1 cellular context compared by ENCODE assay signal in the genomic region with DNA sequence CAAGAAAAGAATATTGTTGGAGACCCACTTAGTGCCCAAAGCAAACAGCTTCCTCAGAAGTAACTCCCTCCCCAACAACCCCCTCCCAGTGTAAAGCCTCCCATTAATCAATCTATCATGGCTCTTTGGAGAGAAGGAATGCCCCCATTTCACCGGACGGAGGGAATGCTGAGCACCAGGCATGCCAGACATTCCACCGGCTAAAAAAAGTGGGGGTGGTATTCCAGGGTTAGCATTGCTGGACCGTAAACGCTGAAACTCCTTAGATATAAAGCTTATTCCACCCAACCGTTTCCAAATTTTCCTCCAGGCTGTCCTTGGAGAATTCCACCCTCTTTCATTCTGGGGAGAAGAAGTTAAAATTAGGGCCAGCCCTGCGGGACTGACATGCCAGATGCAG.
TF ChIP-seq lines count a peak whose summit lies in the region.

No MANE protein-coding gene starts in this region.

TF ChIP-seq in H1, 55 proteins besides CTCF, POLR2A, EP300 and RAD21:
- TF ChIP-seq SP1 (IDR thresholded peaks at IDR 0.05; ENCODE audit: low read depth, low read length) (peak; percentile 63; the same call in 1 of the 2 replicates), SIRT6 (IDR thresholded peaks at IDR 0.05; ENCODE audit: low read length) (no peak), POU5F1 (IDR thresholded peaks at IDR 0.05; ENCODE audit: low read depth, low read length) (no peak), TEAD4 (IDR thresholded peaks at IDR 0.05; ENCODE audit: low read depth, low read length) (peak; percentile 97), TCF12 (IDR thresholded peaks at IDR 0.05; ENCODE audit: low read depth, low read length) (0 out of 2 replicates have a peak, but pooled peaks have one; percentile 5), GTF2F1 (IDR thresholded peaks at IDR 0.05; ENCODE audit: borderline replicate concordance, low read depth, low read length) (no peak), TAF1 (IDR thresholded peaks at IDR 0.05; ENCODE audit: low read depth, low read length) (no peak), MAFK (IDR thresholded peaks at IDR 0.05; ENCODE audit: low read depth, low read length) (no peak), YY1 (IDR thresholded peaks at IDR 0.05; ENCODE audit: low read depth, low read length) (0 out of 2 replicates have a peak, but pooled peaks have one; percentile 31), NANOG (IDR thresholded peaks at IDR 0.05; ENCODE audit: insufficient read depth, low read depth, low read length, poor library complexity, severe bottlenecking) (peak; percentile 24), HDAC2 (IDR thresholded peaks at IDR 0.05; ENCODE audit: borderline replicate concordance in 1 of 2, low read depth in 2 of 2, low read length in 2 of 2) (0 out of 4 replicates have a peak, but pooled peaks of 1 of the 2 experiments have one; percentile 46), RBBP5 (IDR thresholded peaks at IDR 0.05; ENCODE audit: borderline replicate concordance, low read depth, low read length) (no peak)
- TF ChIP-seq, protein P1, sequence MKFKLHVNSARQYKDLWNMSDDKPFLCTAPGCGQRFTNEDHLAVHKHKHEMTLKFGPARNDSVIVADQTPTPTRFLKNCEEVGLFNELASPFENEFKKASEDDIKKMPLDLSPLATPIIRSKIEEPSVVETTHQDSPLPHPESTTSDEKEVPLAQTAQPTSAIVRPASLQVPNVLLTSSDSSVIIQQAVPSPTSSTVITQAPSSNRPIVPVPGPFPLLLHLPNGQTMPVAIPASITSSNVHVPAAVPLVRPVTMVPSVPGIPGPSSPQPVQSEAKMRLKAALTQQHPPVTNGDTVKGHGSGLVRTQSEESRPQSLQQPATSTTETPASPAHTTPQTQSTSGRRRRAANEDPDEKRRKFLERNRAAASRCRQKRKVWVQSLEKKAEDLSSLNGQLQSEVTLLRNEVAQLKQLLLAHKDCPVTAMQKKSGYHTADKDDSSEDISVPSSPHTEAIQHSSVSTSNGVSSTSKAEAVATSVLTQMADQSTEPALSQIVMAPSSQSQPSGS (IDR thresholded peaks at IDR 0.05; ENCODE audit: low read length), result no peak
